24 cellular contexts compared by ENCODE assay signal in genomic region chr13:85441975-85442374, GRCh38.
"Had no signal": no experiment of that assay in that cellular context is flagged by ENCODE, and none has a peak within 500 bp of the region (broad histone marks: within the 10 kb centered on the region; RNA-seq: fewer than 3 reads in every experiment).

No MANE protein-coding gene starts in this region.

- H3K27ac ChIP-seq: left ventricle myocardium inferior, ovary, right atrium auricular region, skin epidermis, stomach, testis, thyroid gland, upper lobe of right lung had no signal

- H3K4me1 ChIP-seq: left ventricle myocardium inferior, right atrium auricular region, stomach, testis, thyroid gland, upper lobe of right lung had no signal

- H3K27me3 ChIP-seq: ovary, right atrium auricular region, stomach, testis, thyroid gland, upper lobe of right lung had no signal

- H3K36me3 ChIP-seq: left ventricle myocardium inferior, ovary, right atrium auricular region, stomach, thyroid gland, upper lobe of right lung had no signal

- DNase-seq: hypothalamus; immature natural killer cell; left ventricle myocardium inferior; mesendoderm; naive B cell; natural killer cell; nephron progenitor cell; ovary; stimulated activated CD4-positive, alpha-beta T cell treated with anti-CD3 and anti-CD28 coated beads, Interleukin-12 subunit alpha, Interleukin-12 subunit beta, amount 100 ng/mL, for 4 hours; stimulated activated CD4-positive, alpha-beta T cell treated with anti-CD3 and anti-CD28 coated beads, Interleukin-15, amount 100 ng/mL, for 24 hours; stimulated activated CD4-positive, alpha-beta T cell treated with anti-CD3 and anti-CD28 coated beads, Interleukin-2, amount 100 ng/mL, for 24 hours; stimulated activated CD4-positive, alpha-beta T cell treated with anti-CD3 and anti-CD28 coated beads, Interleukin-4, amount 100 ng/mL, for 1 hour; stimulated activated naive B cell treated with anti-CD40 and anti-IgM and Interleukin-4, amounts not matched to agents 10 μg/mL and 1 μg/mL and 100 μg/mL, for 72 hours; stimulated activated naive CD8-positive, alpha-beta T cell treated with anti-CD3 and anti-CD28 coated beads, Interleukin-15, Interleukin-2, amounts not matched to agents 100 U/mL and 50 U/mL, for 24 hours; stomach; thyroid gland; trophoblast cell; upper lobe of right lung had no signal

- H3K4me3 ChIP-seq: left ventricle myocardium inferior, lung, ovary, right atrium auricular region, skin epidermis, stomach, thyroid gland, upper lobe of right lung had no signal

- H3K9me3 ChIP-seq: left ventricle myocardium inferior, ovary, right atrium auricular region, stomach, testis, thyroid gland, upper lobe of right lung had no signal

- FAIRE-seq: islet of Langerhans, urothelium cell line had no signal
